16 cellular contexts compared by ENCODE assay signal in the genomic region with DNA sequence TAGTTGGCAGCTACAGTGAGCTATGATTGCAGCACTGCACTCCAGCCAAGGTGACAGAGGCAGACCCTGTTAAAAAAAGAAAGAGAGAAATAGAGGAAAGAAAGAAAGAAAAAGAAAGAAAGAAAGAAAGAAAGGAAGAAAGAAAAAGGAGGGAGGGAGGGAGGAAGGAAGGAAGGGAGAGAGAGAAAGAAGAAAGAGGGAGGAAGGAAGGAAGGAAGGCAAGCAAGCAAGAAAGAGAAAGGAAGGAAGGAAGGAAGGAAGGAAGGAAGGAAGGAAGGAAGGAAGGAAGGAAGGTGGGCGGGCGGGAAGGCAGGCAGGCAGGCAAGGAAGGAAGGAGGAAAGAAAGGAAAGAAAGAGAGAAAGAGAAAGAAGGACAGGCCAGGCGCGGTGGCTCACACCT. TPM values are rescaled to one million over a fixed set of nuclear protein-coding genes. Genes with fewer than 3 reads are reported as not detected.
"Had no signal": no experiment of that assay in that cellular context is flagged by ENCODE, and none has a peak within 500 bp of the region (broad histone marks: within the 10 kb centered on the region; RNA-seq: fewer than 3 reads in every experiment).

No MANE protein-coding gene starts in this region.

- H3K27ac ChIP-seq: neutrophil, sigmoid colon, upper lobe of right lung had no signal

- DNase-seq: activated CD4-positive, alpha-beta T cell treated with anti-CD3 and anti-CD28 coated beads, Interleukin-2, amount 10 ng/mL, durations not matched to agents 7 days and 5 days; activated CD8-positive, alpha-beta T cell treated with anti-CD3 and anti-CD28 coated beads, Interleukin-2, amount 10 ng/mL, durations not matched to agents 7 days and 5 days; activated gamma-delta T cell treated with Interleukin-2 at 50 U/mL for 16 hours; activated naive CD8-positive, alpha-beta T cell treated with anti-CD3 and anti-CD28 coated beads for 36 hours; amniotic stem cell; erythroblast; stimulated activated CD4-positive, alpha-beta T cell treated with anti-CD3 and anti-CD28 coated beads, Interleukin-4, amount 100 ng/mL, for 24 hours; stimulated activated naive CD4-positive, alpha-beta T cell; T-cell; T-helper 9 cell; upper lobe of right lung had no signal

- H3K4me3 Mint-ChIP-seq: activated naive CD8-positive, alpha-beta T cell treated with anti-CD3 and anti-CD28 coated beads for 36 hours had no signal

- H3K27ac Mint-ChIP-seq: activated CD4-positive, alpha-beta T cell treated with anti-CD3 and anti-CD28 coated beads, Interleukin-2, amount 10 ng/mL, durations not matched to agents 7 days and 5 days; activated CD8-positive, alpha-beta T cell treated with anti-CD3 and anti-CD28 coated beads, Interleukin-2, amount 10 ng/mL, durations not matched to agents 7 days and 5 days; activated naive CD8-positive, alpha-beta T cell treated with anti-CD3 and anti-CD28 coated beads for 36 hours; T-cell had no signal

- H3K36me3 Mint-ChIP-seq: activated naive CD8-positive, alpha-beta T cell treated with anti-CD3 and anti-CD28 coated beads for 36 hours; T-cell had no signal

- H3K36me3 ChIP-seq: neutrophil, sigmoid colon, upper lobe of right lung had no signal

- H3K9me3 Mint-ChIP-seq: activated CD4-positive, alpha-beta T cell treated with anti-CD3 and anti-CD28 coated beads, Interleukin-2, amount 10 ng/mL, durations not matched to agents 7 days and 5 days; activated naive CD8-positive, alpha-beta T cell treated with anti-CD3 and anti-CD28 coated beads for 36 hours; T-cell had no signal

- H3K9me3 ChIP-seq: neutrophil, sigmoid colon, upper lobe of right lung had no signal

RNA-seq across cellular contexts. Expression of gene SCNN1G, which starts 1.0 kb away (rescaled TPM):
- total RNA-seq: activated CD4-positive, alpha-beta T cell treated with anti-CD3 and anti-CD28 coated beads, Interleukin-2, amount 10 ng/mL, durations not matched to agents 7 days and 5 days; activated CD8-positive, alpha-beta T cell treated with anti-CD3 and anti-CD28 coated beads, Interleukin-2, amount 10 ng/mL, durations not matched to agents 7 days and 5 days; activated naive CD8-positive, alpha-beta T cell treated with anti-CD3 and anti-CD28 coated beads for 36 hours; cardiac septum; left lobe of liver; myocyte; T-cell had no signal
